8 cellular contexts compared by ENCODE assay signal in genomic region chr3:105827959-105828358, GRCh38. TPM values are rescaled to one million over a fixed set of nuclear protein-coding genes. Genes with fewer than 3 reads are reported as not detected.
DNase-seq lines count a peak whose midpoint lies in the region; FAIRE-seq and TF ChIP-seq lines count a peak whose summit lies in the region.

No MANE protein-coding gene starts in this region.

- no peaks in the 10 kb centered on the region for H3K27me3 ChIP-seq in fibroblast of lung (ENCODE audit: control insufficient read depth, insufficient read depth, low read length)

- H3K9me3 ChIP-seq in fibroblast of lung (ENCODE audit: control insufficient read depth, insufficient read depth, low read depth, low read length): no peaks in the 10 kb centered on the region

- no peaks in the 10 kb centered on the region for H3K36me3 ChIP-seq in fibroblast of lung (ENCODE audit: control insufficient read depth, insufficient read depth, low read length)

- H3K4me3 ChIP-seq in fibroblast of lung (replicated peaks in 1 of 4; ENCODE audit: control extremely low read depth in 1 of 4, insufficient read depth in 1 of 4, low read depth in 3 of 4, low read length in 4 of 4): no peak overlapping the region

- TF ChIP-seq CTCF in fibroblast of lung (conservative IDR thresholded peaks at IDR 0.05 in 1 of 2, IDR thresholded peaks at IDR 0.05 in 1 of 2; ENCODE audit: low read depth in 1 of 2, low read length in 2 of 2): peak; percentile 51 to 74

- peaks cover 7% of the 10 kb centered on the region for H3K4me1 ChIP-seq in fibroblast of lung (ENCODE audit: control insufficient read depth, extremely low read depth, insufficient read depth, low read length)

- H2AFZ ChIP-seq in fibroblast of lung (ENCODE audit: low read length): no peak overlapping the region

- H3K27ac ChIP-seq in fibroblast of lung (ENCODE audit: insufficient read depth, low read length): no peak overlapping the region

- H3K79me2 ChIP-seq in fibroblast of lung (ENCODE audit: control insufficient read depth, insufficient read depth, low read length): peaks cover 4% of the 10 kb centered on the region

- H4K20me1 ChIP-seq in fibroblast of lung (ENCODE audit: control insufficient read depth, extremely low read depth, insufficient read depth, low read length): no peaks in the 10 kb centered on the region

- peak; percentile 87 for FAIRE-seq in GM12891 (lab: Jason Lieb, UNC)

- DNase-seq in GM12891 (ENCODE audit: insufficient read length, low spot score): no peak
- peak; percentile 91 for DNase-seq in RKO (ENCODE audit: low spot score)
- DNase-seq in fibroblast of lung (ENCODE audit: low read depth in 2 of 2): peak; percentile 93
- peak; percentile 19 for DNase-seq in pulmonary artery endothelial cell (ENCODE audit: low read depth, low spot score)
- DNase-seq in NCI-H1048 (lab: John Stamatoyannopoulos, UW): no peak
- no peak for DNase-seq in GM19238 (ENCODE audit: insufficient read length, low spot score)
- DNase-seq in GOT3 (lab: John Stamatoyannopoulos, UW): no peak
- DNase-seq in NCI-H510A treated with DMSO at 0.1 percent for 48 hours (lab: John Stamatoyannopoulos, UW): no peak

- TF ChIP-seq POLR2A in GM12891 (IDR thresholded peaks at IDR 0.05; ENCODE audit: low read depth, low read length): peak; percentile 49

- no peak overlapping the region for H3K9ac ChIP-seq in fibroblast of lung (ENCODE audit: insufficient read depth, low read length)

- H3K4me2 ChIP-seq in fibroblast of lung (ENCODE audit: extremely low read depth, insufficient read depth, low read length): no peak overlapping the region

TF ChIP-seq in GM12891, 5 proteins besides CTCF, POLR2A, EP300 and RAD21:
- no peak for TF ChIP-seq PAX5 (IDR thresholded peaks at IDR 0.05; ENCODE audit: insufficient read depth, low read length, severe bottlenecking)
- no peak for TF ChIP-seq TAF1 (IDR thresholded peaks at IDR 0.05; ENCODE audit: low read depth, low read length)
- no peak for TF ChIP-seq POU2F2 (IDR thresholded peaks at IDR 0.05; ENCODE audit: low read depth, low read length)

RNA-seq across cellular contexts. Expression of gene CBLB, which starts 40.9 kb away (rescaled TPM):
- polyA plus RNA-seq in GM12891 (2012; ENCODE audit: low read depth, missing spikeins): 27.6 TPM
- total RNA-seq in fibroblast of lung: 19.8 and 26.9 TPM in 2 replicates
- 14.6 and 28.5 TPM in 2 replicates for polyA plus RNA-seq in fibroblast of lung
- polyA plus RNA-seq in fibroblast of lung (2012): 7.0 and 23.6 TPM in 2 replicates
- polyA minus RNA-seq in fibroblast of lung (ENCODE audit: low replicate concordance): 10.2 and 20.1 TPM in 2 replicates
- total RNA-seq in pulmonary artery endothelial cell: 16.7 and 19.0 TPM in 2 replicates

Comparison
In these comparisons a context has a peak if more than half of its experiments do, and no peak if none do; other contexts are left out.
1. DNase-seq: peak in RKO (single experiment), fibroblast of lung (2 of 2) and pulmonary artery endothelial cell (single experiment); none in GM12891 (single experiment), NCI-H1048 (single experiment), GM19238 (single experiment), GOT3 (single experiment) and NCI-H510A treated with DMSO at 0.1 percent for 48 hours (single experiment).